Comparison of ENCODE assay signal across 8 cellular contexts in genomic region chr4:39458505-39459300, GRCh38. TPM values are rescaled to one million over a fixed set of nuclear protein-coding genes. Genes with fewer than 3 reads are reported as not detected.
DNase-seq lines count a peak whose midpoint lies in the region; ATAC-seq lines count a peak whose summit lies in the region.

Gene LIAS, plus strand, starts transcription at chr4:39459056. Its CDS starts 62 bp downstream, at chr4:39459118.
Gene RPL9, minus strand, starts transcription at chr4:39458922. Its CDS starts 483 bp downstream, at chr4:39458439.

- peaks cover 54 to 72% (median 65%) of the 10 kb centered on the region in 11 experiments for H3K36me3 ChIP-seq in BLaER1 treated with 17β-estradiol and CSF1 and Interleukin-3, amounts not matched to agents 10 nM and 100 nM

- H3K4me1 ChIP-seq in BLaER1 treated with 17β-estradiol and CSF1 and Interleukin-3, amounts not matched to agents 10 nM and 100 nM = peaks cover 17 to 41% (median 35%) of the 10 kb centered on the region in 10 experiments

- DNase-seq in NCI-H748 (lab: John Stamatoyannopoulos, UW; ENCODE audit: unreplicated experiment) (peak; percentile 98), cortex of kidney (lab: John Stamatoyannopoulos, UW) (peak; percentile 11), left colon (peak; percentile 97)
- DNase-seq in activated CD4-positive, alpha-beta T cell treated with anti-CD3 and anti-CD28 coated beads, Interleukin-2, amount 50 U/mL, for 1 hour = peak; percentile 92
- peak; percentile 95 for DNase-seq in stimulated activated CD4-positive, alpha-beta T cell treated with anti-CD3 and anti-CD28 coated beads, Interleukin-1b, Interleukin-23, amount 100 ng/mL, for 48 hours

- H3K9me3 ChIP-seq in BLaER1 treated with 17β-estradiol and CSF1 and Interleukin-3, amounts not matched to agents 10 nM and 100 nM (replicated peaks in 1 of 11) = no peaks in the 10 kb centered on the region

- intact Hi-C loops in left colon (cut with DNase I, micrococcal nuclease) = no loop called here

- H3K4me2 ChIP-seq in BLaER1 treated with 17β-estradiol and CSF1 and Interleukin-3, amounts not matched to agents 10 nM and 100 nM = peak within 1 kb of the TSS; percentile 78 to 98 (median 94)

- no peaks in the 10 kb centered on the region for H3K27me3 ChIP-seq in BLaER1 treated with 17β-estradiol and CSF1 and Interleukin-3, amounts not matched to agents 10 nM and 100 nM

- ATAC-seq in GM19351 (IDR thresholded peaks at IDR 0.05; ENCODE audit: unreplicated experiment) (peak; percentile 84), HG03521 (IDR thresholded peaks at IDR 0.05; ENCODE audit: unreplicated experiment) (peak; percentile 81), left colon (peak; percentile 86)

- peak within 1 kb of the TSS; percentile 75 to 87 (median 84) for H3K4me3 ChIP-seq in BLaER1 treated with 17β-estradiol and CSF1 and Interleukin-3, amounts not matched to agents 10 nM and 100 nM

- peak within 1 kb of the TSS; percentile 93 to 99 (median 96) for H3K27ac ChIP-seq in BLaER1 treated with 17β-estradiol and CSF1 and Interleukin-3, amounts not matched to agents 10 nM and 100 nM

- peaks cover 42 to 47% (median 44%) of the 10 kb centered on the region in 11 experiments for H4K20me1 ChIP-seq in BLaER1 treated with 17β-estradiol and CSF1 and Interleukin-3, amounts not matched to agents 10 nM and 100 nM

- peak within 1 kb of the TSS; percentile 94 to 99 (median 97) for H3K9ac ChIP-seq in BLaER1 treated with 17β-estradiol and CSF1 and Interleukin-3, amounts not matched to agents 10 nM and 100 nM

RNA-seq across cellular contexts. Expression of gene LIAS, which starts in this region (rescaled TPM):
- 10 to 100 TPM; 19.0 to 20.0 TPM for total RNA-seq in left colon

RNA-seq across cellular contexts. Expression of gene RPL9, which starts in this region (rescaled TPM):
- 1,000 to 10,000 TPM in 1 of 2 donors, 100 to 1,000 TPM in 1; 939 to 1,067 TPM for total RNA-seq in left colon

Comparison
In these comparisons a context has a peak if more than half of its experiments do, and no peak if none do; other contexts are left out.
1. Peak in every context shown above with its lines: DNase-seq, ATAC-seq, H3K4me3 ChIP-seq and H3K27ac ChIP-seq.
2. DNase-seq: peak in every context shown above with its lines; median percentile 98 in NCI-H748; 97 in left colon; 95 in stimulated activated CD4-positive, alpha-beta T cell treated with anti-CD3 and anti-CD28 coated beads, Interleukin-1b, Interleukin-23, amount 100 ng/mL, for 48 hours; 92 in activated CD4-positive, alpha-beta T cell treated with anti-CD3 and anti-CD28 coated beads, Interleukin-2, amount 50 U/mL, for 1 hour; 11 in cortex of kidney.